9 cellular contexts compared by ENCODE assay signal in genomic region chr2:227326783-227327182, GRCh38. TPM values are rescaled to one million over a fixed set of nuclear protein-coding genes. Genes with fewer than 3 reads are reported as not detected.
DNase-seq lines count a peak whose midpoint lies in the region; ATAC-seq and TF ChIP-seq lines count a peak whose summit lies in the region.
"Had no signal": no experiment of that assay in that cellular context is flagged by ENCODE, and none has a peak within 500 bp of the region (broad histone marks: within the 10 kb centered on the region; RNA-seq: fewer than 3 reads in every experiment).

No MANE protein-coding gene starts in this region.

- H4K20me1 ChIP-seq in GM23338 (replicated peaks; ENCODE audit: insufficient read depth): no peaks in the 10 kb centered on the region

- CTCF ChIA-PET in AG04450 (lab: Charles Lee): interaction anchor here (1.3 kb wide), 1 partner anchor 79 kb away, joined by 3 read pairs; no protein-coding TSS in a partner anchor

- peaks cover 6% of the 10 kb centered on the region for H3K27me3 Mint-ChIP-seq in GM23338 (ENCODE audit: insufficient read depth, low read depth, poor library complexity)
- peaks cover 14% of the 10 kb centered on the region for H3K27me3 Mint-ChIP-seq in activated T-helper 1 cell treated with anti-CD3 and anti-CD28 coated beads, Interleukin-12 subunit alpha, Interleukin-12 subunit beta, Interleukin-2, Interleukin-4 antibody, amounts not matched to agents 30 ng/mL and 10 ng/mL and 1 ng/mL, durations not matched to agents 14 hours and 24 hours and 36 hours (ENCODE audit: insufficient read depth)
- H3K27me3 Mint-ChIP-seq in immature natural killer cell (ENCODE audit: low read depth in 3 of 3): peaks cover 6 to 12% (median 10%) of the 10 kb centered on the region in 3 donors

- peak overlapping the region; percentile 89 for H3K4me3 Mint-ChIP-seq in GM23338
- peak overlapping the region; percentile 94 for H3K4me3 Mint-ChIP-seq in activated T-helper 1 cell treated with anti-CD3 and anti-CD28 coated beads, Interleukin-12 subunit alpha, Interleukin-12 subunit beta, Interleukin-2, Interleukin-4 antibody, amounts not matched to agents 30 ng/mL and 10 ng/mL and 1 ng/mL, durations not matched to agents 14 hours and 24 hours and 36 hours
- peak overlapping the region; percentile 91 to 96 (median 92) for H3K4me3 Mint-ChIP-seq in immature natural killer cell

- peaks cover 33% of the 10 kb centered on the region for H3K4me1 ChIP-seq in GM23338 (ENCODE audit: insufficient read depth)

- H3K36me3 Mint-ChIP-seq in GM23338 (ENCODE audit: low read depth) (peaks cover 39% of the 10 kb centered on the region), immature natural killer cell (peaks cover 2 to 3% (median 3%) of the 10 kb centered on the region in 3 donors)
- H3K36me3 Mint-ChIP-seq in activated T-helper 1 cell treated with anti-CD3 and anti-CD28 coated beads, Interleukin-12 subunit alpha, Interleukin-12 subunit beta, Interleukin-2, Interleukin-4 antibody, amounts not matched to agents 30 ng/mL and 10 ng/mL and 1 ng/mL, durations not matched to agents 14 hours and 24 hours and 36 hours (ENCODE audit: low read depth): peaks cover 13% of the 10 kb centered on the region

- no peaks in the 10 kb centered on the region for H3K9me2 ChIP-seq in GM23338 (ENCODE audit: insufficient read depth)

- H3F3A ChIP-seq in GM23338 (replicated peaks; ENCODE audit: low read depth): no peaks in the 10 kb centered on the region; the same call in 1 of the 2 replicates

- peak overlapping the region; percentile 89 for H3K4me2 ChIP-seq in GM23338

- H3K9me3 Mint-ChIP-seq in GM23338: peaks cover 27% of the 10 kb centered on the region
- peaks cover 8% of the 10 kb centered on the region for H3K9me3 Mint-ChIP-seq in activated T-helper 1 cell treated with anti-CD3 and anti-CD28 coated beads, Interleukin-12 subunit alpha, Interleukin-12 subunit beta, Interleukin-2, Interleukin-4 antibody, amounts not matched to agents 30 ng/mL and 10 ng/mL and 1 ng/mL, durations not matched to agents 14 hours and 24 hours and 36 hours
- H3K9me3 Mint-ChIP-seq in immature natural killer cell: no peaks in the 10 kb centered on the region

- TF ChIP-seq CTCF in AG04450 (IDR thresholded peaks at IDR 0.05; ENCODE audit: low read depth, low read length): no peak
- no peak for TF ChIP-seq CTCF in GM23338 (conservative IDR thresholded peaks at IDR 0.05; ENCODE audit: low read depth in 2 of 2)

- peaks cover 29% of the 10 kb centered on the region; the same call in 2 of the 3 replicates for H3K4me1 Mint-ChIP-seq in GM23338
- peaks cover 42% of the 10 kb centered on the region for H3K4me1 Mint-ChIP-seq in activated T-helper 1 cell treated with anti-CD3 and anti-CD28 coated beads, Interleukin-12 subunit alpha, Interleukin-12 subunit beta, Interleukin-2, Interleukin-4 antibody, amounts not matched to agents 30 ng/mL and 10 ng/mL and 1 ng/mL, durations not matched to agents 14 hours and 24 hours and 36 hours (ENCODE audit: low read depth)
- peaks cover 53 to 67% of the 10 kb centered on the region in 2 donors for H3K4me1 Mint-ChIP-seq in immature natural killer cell

- H3K4me3 ChIP-seq in AG04450 (ENCODE audit: low read depth, low read length): peak overlapping the region; percentile 87
- H3K4me3 ChIP-seq in GM23338: peak overlapping the region; percentile 87

- POLR2A ChIA-PET in AG04450 (lab: Yijun Ruan, JAX): no interaction called here

- H2AFZ ChIP-seq in GM23338: no peak overlapping the region

- H3K27me3 ChIP-seq in AG04450 (ENCODE audit: control insufficient read depth, insufficient read depth, low read length): no peaks in the 10 kb centered on the region
- no peaks in the 10 kb centered on the region for H3K27me3 ChIP-seq in GM23338 (ENCODE audit: insufficient read depth)

- H3K9me3 ChIP-seq in AG04450 (ENCODE audit: control insufficient read depth, insufficient read depth, low read length): no peaks in the 10 kb centered on the region; the same call in 1 of the 2 replicates

- H3K36me3 ChIP-seq in GM23338 (ENCODE audit: insufficient read depth): peaks cover 10% of the 10 kb centered on the region; the same call in 1 of the 2 replicates

- H3K27ac Mint-ChIP-seq in GM23338: no peak overlapping the region
- no peak overlapping the region for H3K27ac Mint-ChIP-seq in activated T-helper 1 cell treated with anti-CD3 and anti-CD28 coated beads, Interleukin-12 subunit alpha, Interleukin-12 subunit beta, Interleukin-2, Interleukin-4 antibody, amounts not matched to agents 30 ng/mL and 10 ng/mL and 1 ng/mL, durations not matched to agents 14 hours and 24 hours and 36 hours
- peak overlapping the region in 2 of 6 donors; percentile 35 to 67 for H3K27ac Mint-ChIP-seq in immature natural killer cell

- no peak for ATAC-seq in GM23338
- ATAC-seq in activated CD4-positive, CD25-positive, alpha-beta regulatory T cell treated with anti-CD3 and anti-CD28 coated beads, Interleukin-2, amount 50 U/mL, for 24 hours: no peak
- no peak for ATAC-seq in GM21526 (IDR thresholded peaks at IDR 0.05; ENCODE audit: low FRiP score, unreplicated experiment)

- H3K79me2 ChIP-seq in GM23338 (replicated peaks; ENCODE audit: insufficient read depth): peaks cover 60% of the 10 kb centered on the region

- DNase-seq in AG04450 (ENCODE audit: low read depth, low spot score) (no peak), GM23338 (ENCODE audit: low spot score) (no peak), immature natural killer cell (no peak), T-helper 9 cell (no peak), NCI-H1092 (lab: John Stamatoyannopoulos, UW) (no peak)
- DNase-seq in activated T-helper 1 cell treated with anti-CD3 and anti-CD28 coated beads, Interleukin-12 subunit alpha, Interleukin-12 subunit beta, Interleukin-2, Interleukin-4 antibody, amounts not matched to agents 30 ng/mL and 10 ng/mL and 1 ng/mL, durations not matched to agents 14 hours and 24 hours and 36 hours (ENCODE audit: low spot score): no peak
- DNase-seq: NCI-H1436 had no signal

- intact Hi-C loops in activated T-helper 1 cell treated with anti-CD3 and anti-CD28 coated beads, Interleukin-12 subunit alpha, Interleukin-12 subunit beta, Interleukin-2, Interleukin-4 antibody, amounts not matched to agents 30 ng/mL and 10 ng/mL and 1 ng/mL, durations not matched to agents 14 hours and 24 hours and 36 hours (cut with micrococcal nuclease): loop anchor here (5.0 to 10.0 kb wide), 5 partner anchors 46 to 672 kb away; no protein-coding TSS in a partner anchor

- no peak overlapping the region for H3K27ac ChIP-seq in AG04450 (ENCODE audit: low read depth, low read length)
- no peak overlapping the region for H3K27ac ChIP-seq in GM23338 (ENCODE audit: low read depth)

TF ChIP-seq in GM23338, 12 proteins besides CTCF, POLR2A, EP300 and RAD21:
- TF ChIP-seq EZH2phosphoT487 (IDR thresholded peaks at IDR 0.05; ENCODE audit: unreplicated experiment) (no peak), EZH2 (IDR thresholded peaks at IDR 0.05; ENCODE audit: low read depth, unreplicated experiment) (no peak), JUNB (IDR thresholded peaks at IDR 0.05; ENCODE audit: unreplicated experiment) (no peak)

RNA-seq across cellular contexts. Expression of gene MFF, which starts 1.7 kb away (rescaled TPM):
- polyA plus RNA-seq in AG04450 (2011; rRNA removed) (207 and 255 TPM in 2 replicates), GM23338 (2016; fragmentation: Nextera tagmentation; extraction: Ambion mirVana) (152 and 161 TPM in 2 replicates), immature natural killer cell (100 to 1,000 TPM; 122 to 159 (median 148) TPM)
- 93.5 and 150 TPM in 2 replicates for polyA minus RNA-seq in AG04450 (2011; rRNA and poly(A)+ RNA removed)
- total RNA-seq in GM23338 (2014; rRNA removed; shearing (Covaris generic)): 107 and 112 TPM in 2 replicates
- 69.9 and 74.9 TPM in 2 replicates for total RNA-seq in activated T-helper 1 cell treated with anti-CD3 and anti-CD28 coated beads, Interleukin-12 subunit alpha, Interleukin-12 subunit beta, Interleukin-2, Interleukin-4 antibody, amounts not matched to agents 30 ng/mL and 10 ng/mL and 1 ng/mL, durations not matched to agents 14 hours and 24 hours and 36 hours

RNA-seq across cellular contexts. Expression of gene TM4SF20, which starts 52.3 kb away (rescaled TPM):
- polyA plus RNA-seq in AG04450 (2011; rRNA removed) (0.82 and 1.1 TPM in 2 replicates), GM23338 (2016; fragmentation: Nextera tagmentation; extraction: Ambion mirVana) (0.12 TPM in 1 of 2 replicates, not detected in the other), immature natural killer cell (not detected)
- 0.14 and 0.30 TPM in 2 replicates for polyA minus RNA-seq in AG04450 (2011; rRNA and poly(A)+ RNA removed)
- total RNA-seq in GM23338 (2014; rRNA removed; shearing (Covaris generic)): not detected in 2 replicates
- not detected in 2 replicates for total RNA-seq in activated T-helper 1 cell treated with anti-CD3 and anti-CD28 coated beads, Interleukin-12 subunit alpha, Interleukin-12 subunit beta, Interleukin-2, Interleukin-4 antibody, amounts not matched to agents 30 ng/mL and 10 ng/mL and 1 ng/mL, durations not matched to agents 14 hours and 24 hours and 36 hours
